Comparison of ENCODE assay signal across 24 cellular contexts in genomic region chr11:61632096-61632495, GRCh38. TPM values are rescaled to one million over a fixed set of nuclear protein-coding genes. Genes with fewer than 3 reads are reported as not detected.
DNase-seq lines count a peak whose midpoint lies in the region; ATAC-seq and TF ChIP-seq lines count a peak whose summit lies in the region.
"Had no signal": no experiment of that assay in that cellular context is flagged by ENCODE, and none has a peak within 500 bp of the region (broad histone marks: within the 10 kb centered on the region; RNA-seq: fewer than 3 reads in every experiment).

No MANE protein-coding gene starts in this region.

- TF ChIP-seq EP300 in neural cell (conservative IDR thresholded peaks at IDR 0.05; ENCODE audit: poor library complexity, severe bottlenecking): no peak

- TF ChIP-seq RAD21 in neural cell (conservative IDR thresholded peaks at IDR 0.05): no peak

- H3K9me3 ChIP-seq in BE2C (no peaks in the 10 kb centered on the region), neural cell (ENCODE audit: low read length) (no peaks in the 10 kb centered on the region), aorta (ENCODE audit: control insufficient read depth, low read length) (no peaks in the 10 kb centered on the region)
- H3K9me3 ChIP-seq: Caco-2, heart left ventricle, right atrium auricular region, suprapubic skin had no signal

- no peaks in the 10 kb centered on the region for H4K20me1 ChIP-seq in neural cell (ENCODE audit: insufficient read depth)

- no peak overlapping the region for H3K9ac ChIP-seq in neural cell (ENCODE audit: low read length)

- H3K27me3 ChIP-seq in BE2C: no peaks in the 10 kb centered on the region
- H3K27me3 ChIP-seq in neural cell (ENCODE audit: insufficient read depth, low read depth, low read length): no peaks in the 10 kb centered on the region
- no peaks in the 10 kb centered on the region for H3K27me3 ChIP-seq in aorta (ENCODE audit: control insufficient read depth in 1 of 2, insufficient read depth in 2 of 2, low read length in 1 of 2)
- H3K27me3 ChIP-seq: right atrium auricular region had no signal

- TF ChIP-seq CTCF in BE2C (IDR thresholded peaks at IDR 0.05; ENCODE audit: low read depth, low read length): no peak
- TF ChIP-seq CTCF in neural cell (IDR thresholded peaks at IDR 0.05; ENCODE audit: poor library complexity, severe bottlenecking): no peak
- TF ChIP-seq CTCF in foreskin fibroblast (IDR thresholded peaks at IDR 0.05; ENCODE audit: low read depth, low read length): no peak

- H3F3A ChIP-seq in neural cell (ENCODE audit: insufficient read depth, low read length, poor library complexity, severe bottlenecking): no peaks in the 10 kb centered on the region

- peak overlapping the region; percentile 33 for H3K4me2 ChIP-seq in neural cell (ENCODE audit: low read length)

- DNase-seq in BE2C: peak; percentile 59
- DNase-seq in DMS79 treated with DMSO at 0.1 percent for 48 hours (lab: John Stamatoyannopoulos, UW): peak; percentile 14
- peak; percentile 90 for DNase-seq in NCI-H82 (lab: John Stamatoyannopoulos, UW)
- DNase-seq in mesenteric fat pad (ENCODE audit: low spot score): no peak
- no peak for DNase-seq in foreskin fibroblast
- DNase-seq in aorta: no peak
- DNase-seq: ACHN; activated CD4-positive, alpha-beta T cell treated with anti-CD3 and anti-CD28 coated beads for 36 hours; activated gamma-delta T cell; activated T-cell treated with anti-CD3 and anti-CD28 coated beads, Interleukin-2, amount 50 U/mL, for 1 hour; C1 segment of cervical spinal cord; Caco-2; KG1; left cardiac atrium; mesenchymal stem cell; NCI-H187 treated with DMSO at 0.1 percent for 48 hours; stimulated activated CD4-positive, alpha-beta T cell treated with anti-CD3 and anti-CD28 coated beads, Interleukin-4, amount 100 ng/mL, for 24 hours; stimulated activated naive B cell treated with anti-CD40 and anti-IgM and Interleukin-4, amounts not matched to agents 10 μg/mL and 1 μg/mL and 100 μg/mL, for 72 hours; T-helper 2 cell had no signal

- no peak overlapping the region for H2AFZ ChIP-seq in neural cell (ENCODE audit: low read depth, low read length)

- no peak for ATAC-seq in aorta (ENCODE audit: low FRiP score)
- ATAC-seq: activated CD4-positive, alpha-beta T cell treated with anti-CD3 and anti-CD28 coated beads for 36 hours; heart left ventricle; left cardiac atrium; stimulated activated naive B cell treated with anti-CD40 and anti-IgM and Interleukin-4, amounts not matched to agents 10 μg/mL and 1 μg/mL and 100 μg/mL, for 72 hours had no signal

- H3K36me3 ChIP-seq in BE2C (no peaks in the 10 kb centered on the region), neural cell (ENCODE audit: insufficient read depth, low read length) (no peaks in the 10 kb centered on the region), aorta (ENCODE audit: control insufficient read depth in 1 of 2, insufficient read depth in 2 of 2, low read length in 1 of 2) (no peaks in the 10 kb centered on the region)
- H3K36me3 ChIP-seq: heart left ventricle, right atrium auricular region, suprapubic skin had no signal

- WGBS in aorta, 2 donors: 42 to 44% methylated on average over 12 of the region's 12 CpGs

- intact Hi-C loops in aorta (cut with DNase I): loop anchor here in 1 of 2 donors (10.0 kb wide), 1 partner anchor 147 kb away; a partner anchor contains a TSS

- H3K27ac ChIP-seq in neural cell (ENCODE audit: low read length): peak overlapping the region; percentile 53
- H3K27ac ChIP-seq in aorta (ENCODE audit: low read depth in 1 of 2, low read length in 2 of 2): no peak overlapping the region
- H3K27ac ChIP-seq: heart left ventricle, right atrium auricular region, RWPE1, suprapubic skin had no signal

- no peaks in the 10 kb centered on the region for H3K79me2 ChIP-seq in neural cell (replicated peaks; ENCODE audit: insufficient read depth, low read length)

- H3K4me3 ChIP-seq in BE2C (ENCODE audit: low read depth, low read length) (no peak overlapping the region), neural cell (ENCODE audit: low read length) (peak overlapping the region; percentile 26), foreskin fibroblast (ENCODE audit: low read depth in 1 of 2, low read length in 2 of 2) (no peak overlapping the region), aorta (ENCODE audit: low read length in 2 of 2) (no peak overlapping the region)
- H3K4me3 ChIP-seq: heart left ventricle, right atrium auricular region, suprapubic skin had no signal

- H3K4me1 ChIP-seq in BE2C: no peaks in the 10 kb centered on the region
- no peaks in the 10 kb centered on the region for H3K4me1 ChIP-seq in aorta (ENCODE audit: control insufficient read depth in 1 of 2, insufficient read depth in 2 of 2, low read length in 2 of 2)

- H3K9me2 ChIP-seq in neural cell (ENCODE audit: insufficient read depth, low read length): no peaks in the 10 kb centered on the region

TF ChIP-seq in neural cell, 6 proteins besides CTCF, POLR2A, EP300 and RAD21:
- TF ChIP-seq SMC3 (conservative IDR thresholded peaks at IDR 0.05; ENCODE audit: poor library complexity) (no peak), POLR2AphosphoS5 (IDR thresholded peaks at IDR 0.05) (peak; percentile 34), TAF1 (IDR thresholded peaks at IDR 0.05; ENCODE audit: low read depth) (no peak), EZH2 (IDR thresholded peaks at IDR 0.05; ENCODE audit: borderline replicate concordance, insufficient read depth, low read length, poor library complexity, severe bottlenecking) (no peak), MXI1 (conservative IDR thresholded peaks at IDR 0.05; ENCODE audit: poor library complexity, severe bottlenecking) (no peak)
- TF ChIP-seq, protein P1, sequence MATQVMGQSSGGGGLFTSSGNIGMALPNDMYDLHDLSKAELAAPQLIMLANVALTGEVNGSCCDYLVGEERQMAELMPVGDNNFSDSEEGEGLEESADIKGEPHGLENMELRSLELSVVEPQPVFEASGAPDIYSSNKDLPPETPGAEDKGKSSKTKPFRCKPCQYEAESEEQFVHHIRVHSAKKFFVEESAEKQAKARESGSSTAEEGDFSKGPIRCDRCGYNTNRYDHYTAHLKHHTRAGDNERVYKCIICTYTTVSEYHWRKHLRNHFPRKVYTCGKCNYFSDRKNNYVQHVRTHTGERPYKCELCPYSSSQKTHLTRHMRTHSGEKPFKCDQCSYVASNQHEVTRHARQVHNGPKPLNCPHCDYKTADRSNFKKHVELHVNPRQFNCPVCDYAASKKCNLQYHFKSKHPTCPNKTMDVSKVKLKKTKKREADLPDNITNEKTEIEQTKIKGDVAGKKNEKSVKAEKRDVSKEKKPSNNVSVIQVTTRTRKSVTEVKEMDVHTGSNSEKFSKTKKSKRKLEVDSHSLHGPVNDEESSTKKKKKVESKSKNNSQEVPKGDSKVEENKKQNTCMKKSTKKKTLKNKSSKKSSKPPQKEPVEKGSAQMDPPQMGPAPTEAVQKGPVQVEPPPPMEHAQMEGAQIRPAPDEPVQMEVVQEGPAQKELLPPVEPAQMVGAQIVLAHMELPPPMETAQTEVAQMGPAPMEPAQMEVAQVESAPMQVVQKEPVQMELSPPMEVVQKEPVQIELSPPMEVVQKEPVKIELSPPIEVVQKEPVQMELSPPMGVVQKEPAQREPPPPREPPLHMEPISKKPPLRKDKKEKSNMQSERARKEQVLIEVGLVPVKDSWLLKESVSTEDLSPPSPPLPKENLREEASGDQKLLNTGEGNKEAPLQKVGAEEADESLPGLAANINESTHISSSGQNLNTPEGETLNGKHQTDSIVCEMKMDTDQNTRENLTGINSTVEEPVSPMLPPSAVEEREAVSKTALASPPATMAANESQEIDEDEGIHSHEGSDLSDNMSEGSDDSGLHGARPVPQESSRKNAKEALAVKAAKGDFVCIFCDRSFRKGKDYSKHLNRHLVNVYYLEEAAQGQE (IDR thresholded peaks at IDR 0.05; ENCODE audit: borderline replicate concordance): no peak
TF ChIP-seq in neural cell: peak in this region for 1.

RNA-seq across cellular contexts. Expression of gene DAGLA, which starts 48.1 kb away (rescaled TPM):
- polyA plus RNA-seq in BE2C (2012; ENCODE audit: insufficient read depth, insufficient read length, low read depth): 13.7 TPM
- polyA plus RNA-seq in neural cell (4.5 and 5.7 TPM in 2 replicates), aorta (under 1 TPM; 0.51 to 0.63 TPM)
- 9.7 and 12.4 TPM in 2 replicates for polyA minus RNA-seq in neural cell
- total RNA-seq in mesenteric fat pad (3.3 TPM), aorta (1 to 10 TPM; 1.4 to 3.5 TPM)

RNA-seq across cellular contexts. Expression of gene SYT7, which starts 51.2 kb away (rescaled TPM):
- polyA plus RNA-seq in BE2C (2012; ENCODE audit: insufficient read depth, insufficient read length, low read depth): 7.6 TPM
- polyA plus RNA-seq in neural cell (14.0 and 21.8 TPM in 2 replicates), aorta (under 1 TPM; 0.20 to 0.88 TPM)
- polyA minus RNA-seq in neural cell: 25.6 and 26.2 TPM in 2 replicates
- total RNA-seq in mesenteric fat pad (2.4 TPM), aorta (1 to 10 TPM; 1.0 to 2.3 TPM)

Comparison
In these comparisons a context has a peak if more than half of its experiments do, and no peak if none do; other contexts are left out.
1. DNase-seq: peak in BE2C (single experiment), DMS79 treated with DMSO at 0.1 percent for 48 hours (single experiment) and NCI-H82 (single experiment); none in mesenteric fat pad (single experiment), foreskin fibroblast (0 of 2) and aorta (0 of 2).